In the genomic region with DNA sequence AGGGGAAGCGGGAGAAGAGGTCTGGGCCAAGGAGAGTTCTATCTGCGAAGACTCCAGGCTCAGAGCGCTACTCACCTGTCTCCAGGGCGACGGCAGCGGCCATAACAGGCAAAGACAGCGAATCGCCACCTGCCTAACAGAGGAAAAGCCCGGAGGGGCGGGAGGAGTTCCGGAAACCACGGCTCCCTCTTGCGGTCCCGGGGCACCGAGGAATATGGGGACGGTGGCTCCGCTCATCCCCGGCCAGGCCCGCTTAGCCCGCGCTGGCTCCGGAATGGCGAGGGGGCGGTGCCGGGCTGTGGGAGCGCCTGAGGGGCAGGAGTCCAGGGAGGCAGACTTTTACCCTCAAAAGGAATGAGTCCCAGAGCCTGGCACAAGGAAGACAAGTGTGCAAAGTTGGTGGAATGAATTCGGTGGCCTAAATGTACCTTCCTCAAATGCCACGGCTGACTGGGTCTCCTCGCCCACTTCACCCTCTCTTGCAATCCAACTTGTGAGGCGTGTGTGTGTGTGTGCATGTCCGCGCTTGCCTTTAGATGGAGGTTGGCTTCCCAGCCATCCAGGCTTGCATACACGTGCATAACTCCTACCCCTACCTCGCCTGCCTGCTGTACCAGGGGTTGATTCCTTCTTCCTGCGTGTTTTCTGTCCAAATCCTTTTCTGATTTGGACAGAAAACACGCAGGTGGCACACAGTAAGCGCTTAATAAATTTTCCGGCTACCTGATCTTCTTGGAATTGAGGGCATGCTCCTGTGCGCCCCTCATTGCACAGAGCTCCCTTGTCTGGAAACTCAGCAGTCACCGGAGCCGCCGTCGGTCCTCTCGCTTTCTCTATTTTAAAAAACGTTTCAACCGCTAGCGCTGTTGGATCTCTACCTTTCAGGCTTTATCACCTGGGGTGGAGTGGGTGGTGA, we compare ENCODE assay signal across 2 cellular contexts.
TF ChIP-seq lines count a peak whose summit lies in the region.

No MANE protein-coding gene starts in this region.

TF ChIP-seq in neural cell, 6 proteins besides CTCF, POLR2A, EP300 and RAD21:
- TF ChIP-seq, protein P1, sequence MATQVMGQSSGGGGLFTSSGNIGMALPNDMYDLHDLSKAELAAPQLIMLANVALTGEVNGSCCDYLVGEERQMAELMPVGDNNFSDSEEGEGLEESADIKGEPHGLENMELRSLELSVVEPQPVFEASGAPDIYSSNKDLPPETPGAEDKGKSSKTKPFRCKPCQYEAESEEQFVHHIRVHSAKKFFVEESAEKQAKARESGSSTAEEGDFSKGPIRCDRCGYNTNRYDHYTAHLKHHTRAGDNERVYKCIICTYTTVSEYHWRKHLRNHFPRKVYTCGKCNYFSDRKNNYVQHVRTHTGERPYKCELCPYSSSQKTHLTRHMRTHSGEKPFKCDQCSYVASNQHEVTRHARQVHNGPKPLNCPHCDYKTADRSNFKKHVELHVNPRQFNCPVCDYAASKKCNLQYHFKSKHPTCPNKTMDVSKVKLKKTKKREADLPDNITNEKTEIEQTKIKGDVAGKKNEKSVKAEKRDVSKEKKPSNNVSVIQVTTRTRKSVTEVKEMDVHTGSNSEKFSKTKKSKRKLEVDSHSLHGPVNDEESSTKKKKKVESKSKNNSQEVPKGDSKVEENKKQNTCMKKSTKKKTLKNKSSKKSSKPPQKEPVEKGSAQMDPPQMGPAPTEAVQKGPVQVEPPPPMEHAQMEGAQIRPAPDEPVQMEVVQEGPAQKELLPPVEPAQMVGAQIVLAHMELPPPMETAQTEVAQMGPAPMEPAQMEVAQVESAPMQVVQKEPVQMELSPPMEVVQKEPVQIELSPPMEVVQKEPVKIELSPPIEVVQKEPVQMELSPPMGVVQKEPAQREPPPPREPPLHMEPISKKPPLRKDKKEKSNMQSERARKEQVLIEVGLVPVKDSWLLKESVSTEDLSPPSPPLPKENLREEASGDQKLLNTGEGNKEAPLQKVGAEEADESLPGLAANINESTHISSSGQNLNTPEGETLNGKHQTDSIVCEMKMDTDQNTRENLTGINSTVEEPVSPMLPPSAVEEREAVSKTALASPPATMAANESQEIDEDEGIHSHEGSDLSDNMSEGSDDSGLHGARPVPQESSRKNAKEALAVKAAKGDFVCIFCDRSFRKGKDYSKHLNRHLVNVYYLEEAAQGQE (IDR thresholded peaks at IDR 0.05; ENCODE audit: borderline replicate concordance) = no peak
- TF ChIP-seq EZH2 (IDR thresholded peaks at IDR 0.05; ENCODE audit: borderline replicate concordance, insufficient read depth, low read length, poor library complexity, severe bottlenecking) = no peak
- no peak for TF ChIP-seq TAF1 (IDR thresholded peaks at IDR 0.05; ENCODE audit: low read depth)
- TF ChIP-seq SMC3 (conservative IDR thresholded peaks at IDR 0.05; ENCODE audit: poor library complexity) = no peak
- TF ChIP-seq MXI1 (conservative IDR thresholded peaks at IDR 0.05; ENCODE audit: poor library complexity, severe bottlenecking) = no peak
- no peak for TF ChIP-seq POLR2AphosphoS5 (IDR thresholded peaks at IDR 0.05)

TF ChIP-seq in SK-N-SH, 30 proteins besides CTCF, POLR2A, EP300 and RAD21 (continued from another document):
- TF ChIP-seq, protein P2, sequence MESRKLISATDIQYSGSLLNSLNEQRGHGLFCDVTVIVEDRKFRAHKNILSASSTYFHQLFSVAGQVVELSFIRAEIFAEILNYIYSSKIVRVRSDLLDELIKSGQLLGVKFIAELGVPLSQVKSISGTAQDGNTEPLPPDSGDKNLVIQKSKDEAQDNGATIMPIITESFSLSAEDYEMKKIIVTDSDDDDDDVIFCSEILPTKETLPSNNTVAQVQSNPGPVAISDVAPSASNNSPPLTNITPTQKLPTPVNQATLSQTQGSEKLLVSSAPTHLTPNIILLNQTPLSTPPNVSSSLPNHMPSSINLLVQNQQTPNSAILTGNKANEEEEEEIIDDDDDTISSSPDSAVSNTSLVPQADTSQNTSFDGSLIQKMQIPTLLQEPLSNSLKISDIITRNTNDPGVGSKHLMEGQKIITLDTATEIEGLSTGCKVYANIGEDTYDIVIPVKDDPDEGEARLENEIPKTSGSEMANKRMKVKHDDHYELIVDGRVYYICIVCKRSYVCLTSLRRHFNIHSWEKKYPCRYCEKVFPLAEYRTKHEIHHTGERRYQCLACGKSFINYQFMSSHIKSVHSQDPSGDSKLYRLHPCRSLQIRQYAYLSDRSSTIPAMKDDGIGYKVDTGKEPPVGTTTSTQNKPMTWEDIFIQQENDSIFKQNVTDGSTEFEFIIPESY (IDR thresholded peaks at IDR 0.05; ENCODE audit: borderline replicate concordance, low read depth) = no peak
- TF ChIP-seq RXRA (IDR thresholded peaks at IDR 0.05; ENCODE audit: borderline replicate concordance, low read depth) (no peak), NFIC (IDR thresholded peaks at IDR 0.05; ENCODE audit: borderline replicate concordance) (no peak), NRF1 (IDR thresholded peaks at IDR 0.05; ENCODE audit: low read depth, low read length) (no peak), YY1 (IDR thresholded peaks at IDR 0.05; ENCODE audit: low read depth) (no peak), TCF12 (IDR thresholded peaks at IDR 0.05) (no peak), RFX5 (IDR thresholded peaks at IDR 0.05; ENCODE audit: low read length) (no peak), PBX3 (IDR thresholded peaks at IDR 0.05) (no peak), CHD2 (IDR thresholded peaks at IDR 0.05; ENCODE audit: low read length, partially characterized antibody) (no peak), GABPA (IDR thresholded peaks at IDR 0.05; ENCODE audit: low read depth) (no peak), SIN3A (IDR thresholded peaks at IDR 0.05; ENCODE audit: borderline replicate concordance, low read depth, low read length) (no peak)
- TF ChIP-seq, protein P3, sequence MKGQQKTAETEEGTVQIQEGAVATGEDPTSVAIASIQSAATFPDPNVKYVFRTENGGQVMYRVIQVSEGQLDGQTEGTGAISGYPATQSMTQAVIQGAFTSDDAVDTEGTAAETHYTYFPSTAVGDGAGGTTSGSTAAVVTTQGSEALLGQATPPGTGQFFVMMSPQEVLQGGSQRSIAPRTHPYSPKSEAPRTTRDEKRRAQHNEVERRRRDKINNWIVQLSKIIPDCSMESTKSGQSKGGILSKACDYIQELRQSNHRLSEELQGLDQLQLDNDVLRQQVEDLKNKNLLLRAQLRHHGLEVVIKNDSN (IDR thresholded peaks at IDR 0.05; ENCODE audit: borderline replicate concordance, low read depth) = no peak
- TF ChIP-seq, protein P4, sequence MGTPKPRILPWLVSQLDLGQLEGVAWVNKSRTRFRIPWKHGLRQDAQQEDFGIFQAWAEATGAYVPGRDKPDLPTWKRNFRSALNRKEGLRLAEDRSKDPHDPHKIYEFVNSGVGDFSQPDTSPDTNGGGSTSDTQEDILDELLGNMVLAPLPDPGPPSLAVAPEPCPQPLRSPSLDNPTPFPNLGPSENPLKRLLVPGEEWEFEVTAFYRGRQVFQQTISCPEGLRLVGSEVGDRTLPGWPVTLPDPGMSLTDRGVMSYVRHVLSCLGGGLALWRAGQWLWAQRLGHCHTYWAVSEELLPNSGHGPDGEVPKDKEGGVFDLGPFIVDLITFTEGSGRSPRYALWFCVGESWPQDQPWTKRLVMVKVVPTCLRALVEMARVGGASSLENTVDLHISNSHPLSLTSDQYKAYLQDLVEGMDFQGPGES (IDR thresholded peaks at IDR 0.05; ENCODE audit: low read depth, low read length) = no peak
